Comparison of ENCODE assay signal across 8 cellular contexts in the genomic region with DNA sequence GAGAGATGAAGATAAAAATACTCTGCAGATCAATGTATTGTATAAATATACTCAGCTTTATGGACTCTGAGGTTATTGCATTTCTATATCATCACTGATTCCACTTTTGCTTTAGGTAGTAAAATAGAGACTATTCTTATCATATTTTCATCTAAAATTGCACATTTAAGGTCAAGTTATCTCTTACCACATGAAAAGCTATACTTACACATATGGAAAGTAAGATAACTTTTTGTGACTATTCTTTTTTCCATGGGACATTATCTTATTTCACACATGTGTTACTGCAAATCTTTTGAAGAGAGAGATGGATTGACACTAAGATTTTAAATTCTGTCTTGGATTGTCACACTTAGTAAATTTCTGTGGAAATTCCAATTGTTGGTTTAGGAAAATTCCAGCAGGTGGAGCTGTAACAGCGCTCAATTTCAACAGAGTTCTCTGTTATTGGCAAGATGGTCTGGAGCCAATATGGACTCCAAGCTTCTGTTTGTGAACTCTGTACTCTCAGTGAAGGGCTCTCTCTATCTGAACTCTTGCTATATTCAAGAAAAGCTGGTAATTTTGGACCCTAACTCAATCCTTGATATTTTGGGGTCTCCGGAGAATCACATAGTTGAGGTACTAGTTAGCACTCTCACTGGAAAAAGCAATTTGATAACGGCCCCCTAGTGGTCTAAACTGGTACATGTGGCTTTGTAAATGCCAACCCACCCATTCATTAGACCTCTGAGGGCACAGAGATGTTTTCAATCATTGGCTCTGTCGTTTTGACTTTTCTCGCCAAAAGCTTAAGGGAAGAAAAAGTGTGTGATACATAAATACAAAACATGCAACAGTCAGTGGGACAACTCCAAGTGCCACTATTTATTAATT.
DNase-seq lines count a peak whose midpoint lies in the region; TF ChIP-seq lines count a peak whose summit lies in the region.

No MANE protein-coding gene starts in this region.

- H2BK20ac ChIP-seq in H9 (ENCODE audit: low read depth, low read length, poor library complexity, severe bottlenecking): no peak overlapping the region

- H2BK12ac ChIP-seq in H9 (ENCODE audit: insufficient read length, low read depth, low read length): no peak overlapping the region

- no peaks in the 10 kb centered on the region for H3K9me3 ChIP-seq in H9 (ENCODE audit: control insufficient read depth, low read depth, low read length)

- no peaks in the 10 kb centered on the region for H3K79me2 ChIP-seq in H9 (ENCODE audit: insufficient read depth, low read length)

- H4K20me1 ChIP-seq in H9 (ENCODE audit: control insufficient read depth, insufficient read depth, insufficient read length): no peaks in the 10 kb centered on the region

- H3K4me2 ChIP-seq in H9 (ENCODE audit: insufficient read depth, insufficient read length, low read length): peak overlapping the region; percentile 4

- intact Hi-C loops in activated naive CD4-positive, alpha-beta T cell treated with anti-CD3 and anti-CD28 coated beads for 36 hours (cut with micrococcal nuclease): loop anchor here (1.0 to 5.0 kb wide), 6 partner anchors 126 to 800 kb away; no protein-coding TSS in a partner anchor
- intact Hi-C loops in head of caudate nucleus (cut with DNase I): no loop called here

- H2BK120ac ChIP-seq in H9 (ENCODE audit: low read depth, low read length, poor library complexity, severe bottlenecking): no peak overlapping the region

- H3K23ac ChIP-seq in H9 (ENCODE audit: insufficient read length, low read depth, low read length): no peak overlapping the region

- no peak overlapping the region for H4K8ac ChIP-seq in H9 (replicated peaks; ENCODE audit: insufficient read length, low read depth, low read length)

- no peak overlapping the region for H2AK5ac ChIP-seq in H9 (ENCODE audit: insufficient read length, low read length)

- H3K27ac ChIP-seq in H9 (ENCODE audit: insufficient read length, low read depth, low read length): no peak overlapping the region

- DNase-seq in GM10248 (ENCODE audit: extremely low spot score) (peak; percentile 43), H9 (peak; percentile 56), LHCN-M2 (ENCODE audit: low read depth) (peak; percentile 76), SHP77 (lab: John Stamatoyannopoulos, UW) (peak; percentile 43 to 65), head of caudate nucleus (peak in 26 of 42 donors; percentile 11 to 78 (median 35)), putamen (ENCODE audit: low spot score) (peak; percentile 51), UCSD-AML1 (lab: John Stamatoyannopoulos, UW; ENCODE audit: unreplicated experiment) (no peak)
- DNase-seq in activated naive CD4-positive, alpha-beta T cell treated with anti-CD3 and anti-CD28 coated beads for 36 hours: peak; percentile 74

- no peak overlapping the region for H3K4ac ChIP-seq in H9 (ENCODE audit: low read depth, low read length)

- H3K27ac Mint-ChIP-seq in H9: no peak overlapping the region; a peak in 1 of 7 replicates
- peak overlapping the region; percentile 82 for H3K27ac Mint-ChIP-seq in activated naive CD4-positive, alpha-beta T cell treated with anti-CD3 and anti-CD28 coated beads for 36 hours

- no peaks in the 10 kb centered on the region; the same call in 1 of the 2 replicates for H3K27me3 Mint-ChIP-seq in H9 (ENCODE audit: low read depth)
- no peaks in the 10 kb centered on the region for H3K27me3 Mint-ChIP-seq in activated naive CD4-positive, alpha-beta T cell treated with anti-CD3 and anti-CD28 coated beads for 36 hours (ENCODE audit: low read depth)

- H3K79me1 ChIP-seq in H9 (ENCODE audit: insufficient read depth, low read depth, low read length, poor library complexity, severe bottlenecking): no peaks in the 10 kb centered on the region

- CTCF ChIA-PET in GM10248 (lab: Yijun Ruan, JAX): interaction anchor here (0.6 to 7.7 kb wide), 76 partner anchors 9 to 1153 kb away, joined by 3 to 120 read pairs (median 4); no protein-coding TSS in a partner anchor
- CTCF ChIA-PET in activated naive CD4-positive, alpha-beta T cell treated with anti-CD3 and anti-CD28 coated beads for 36 hours (lab: Charles Lee): interaction anchor here (0.6 to 5.8 kb wide), 83 partner anchors 8 to 846 kb away, joined by 3 to 88 read pairs (median 4); no protein-coding TSS in a partner anchor

- H3K56ac ChIP-seq in H9 (ENCODE audit: insufficient read length, low read depth, low read length): no peak overlapping the region

- H3K23me2 ChIP-seq in H9 (ENCODE audit: insufficient read length, low read depth, low read length, poor library complexity, severe bottlenecking): no peaks in the 10 kb centered on the region

- no peak overlapping the region for H4K5ac ChIP-seq in H9 (ENCODE audit: insufficient read length, low read depth, low read length)

- no peak overlapping the region for H2BK15ac ChIP-seq in H9 (ENCODE audit: low read depth, low read length)

- H3T11ph ChIP-seq in H9 (ENCODE audit: low read length): no peak overlapping the region

- H3K4me1 ChIP-seq in H9 (ENCODE audit: insufficient read depth, low read length): no peaks in the 10 kb centered on the region

- TF ChIP-seq CTCF in GM10248 (IDR thresholded peaks at IDR 0.05; ENCODE audit: control extremely low read depth, extremely low read depth, low read depth, missing control alignments) (peak; percentile 56), H9 (conservative IDR thresholded peaks at IDR 0.05) (peak; percentile 98)

- peak overlapping the region; percentile 90 for H2AFZ ChIP-seq in H9 (ENCODE audit: low read length)

- no peak overlapping the region for H3K14ac ChIP-seq in H9 (ENCODE audit: insufficient read depth, low read length)

- H3K9ac ChIP-seq in H9 (ENCODE audit: extremely low read depth, insufficient read length, low read length): no peak overlapping the region

- H3K27me3 ChIP-seq in H9 (ENCODE audit: insufficient read depth, low read length): no peaks in the 10 kb centered on the region

- 0 out of 4 replicates have a peak, but pooled peaks cover 0 to 2% of the 10 kb centered on the region in 2 experiments for H3K4me1 Mint-ChIP-seq in H9
- peaks cover 5% of the 10 kb centered on the region for H3K4me1 Mint-ChIP-seq in activated naive CD4-positive, alpha-beta T cell treated with anti-CD3 and anti-CD28 coated beads for 36 hours (ENCODE audit: low read depth)

- no peak overlapping the region for H4K91ac ChIP-seq in H9 (ENCODE audit: insufficient read length, low read depth, low read length)

- H3K9me3 Mint-ChIP-seq in H9: no peaks in the 10 kb centered on the region
- H3K9me3 Mint-ChIP-seq in activated naive CD4-positive, alpha-beta T cell treated with anti-CD3 and anti-CD28 coated beads for 36 hours: no peaks in the 10 kb centered on the region

- POLR2A ChIA-PET in GM10248 (lab: Yijun Ruan, JAX): interaction anchor here (0.6 kb wide), 1 partner anchor 119 kb away, joined by 3 read pairs; no protein-coding TSS in a partner anchor

- no peaks in the 10 kb centered on the region for H3K36me3 Mint-ChIP-seq in H9 (ENCODE audit: insufficient read depth in 1 of 3, low read depth in 3 of 3)
- H3K36me3 Mint-ChIP-seq in activated naive CD4-positive, alpha-beta T cell treated with anti-CD3 and anti-CD28 coated beads for 36 hours (ENCODE audit: low read depth): no peaks in the 10 kb centered on the region

- H3K18ac ChIP-seq in H9 (ENCODE audit: insufficient read length, low read depth, low read length): no peak overlapping the region

- H2BK5ac ChIP-seq in H9 (ENCODE audit: insufficient read length, low read length): no peak overlapping the region

- WGBS in H9 (ENCODE audit: extremely low coverage, insufficient read length, low lambda C conversion rate): no CpG with 5 or more reads among the region's 5 CpGs

- peak overlapping the region; percentile 49 to 52; a peak in 4 of 5 replicates for H3K4me3 Mint-ChIP-seq in H9
- H3K4me3 Mint-ChIP-seq in activated naive CD4-positive, alpha-beta T cell treated with anti-CD3 and anti-CD28 coated beads for 36 hours: peak overlapping the region; percentile 64
